ENCODE assay signal across 12 cellular contexts in the genomic region with DNA sequence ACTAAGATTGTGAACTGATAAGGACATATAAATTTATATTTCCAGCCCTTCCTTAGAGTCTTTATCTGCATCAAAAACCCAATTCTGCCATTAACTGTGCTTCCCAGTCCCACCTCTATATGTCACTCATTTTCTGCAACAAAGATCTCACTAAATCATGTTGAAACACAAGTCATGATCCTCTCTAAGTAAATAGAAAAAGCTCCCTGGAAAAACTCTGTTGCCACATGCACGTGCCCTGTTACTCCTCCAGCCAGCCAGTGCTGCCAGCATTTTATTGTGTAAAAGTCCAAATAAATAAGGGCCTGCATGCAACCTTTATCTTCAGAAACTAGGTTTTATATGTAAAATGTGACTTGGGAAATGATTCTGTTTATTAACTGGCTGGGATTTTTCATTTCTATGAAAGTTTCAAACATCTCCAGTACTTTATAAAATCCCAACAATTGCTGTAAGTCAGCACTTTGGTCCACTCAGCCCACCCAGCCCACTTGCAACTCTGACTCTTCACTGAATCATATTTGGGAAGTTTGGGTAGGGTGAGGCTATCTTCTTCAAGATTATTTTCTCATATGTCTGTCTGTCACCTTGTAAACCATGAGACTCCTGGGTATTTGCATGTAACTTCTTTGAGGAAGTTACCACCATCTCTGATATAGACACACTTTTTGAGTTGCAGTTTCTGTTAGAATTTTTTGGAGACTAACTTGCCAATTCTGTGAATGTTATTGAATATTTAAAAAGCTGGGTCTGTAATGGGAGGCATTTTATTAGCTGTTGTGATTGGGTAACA. TPM values are rescaled to one million over a fixed set of nuclear protein-coding genes. Genes with fewer than 3 reads are reported as not detected.
DNase-seq lines count a peak whose midpoint lies in the region; ATAC-seq and TF ChIP-seq lines count a peak whose summit lies in the region.
"Had no signal": no experiment of that assay in that cellular context is flagged by ENCODE, and none has a peak within 500 bp of the region (broad histone marks: within the 10 kb centered on the region; RNA-seq: fewer than 3 reads in every experiment).

No MANE protein-coding gene starts in this region.

- no peak overlapping the region for H3K27ac Mint-ChIP-seq in nephron progenitor cell
- H3K27ac Mint-ChIP-seq: activated CD4-positive, alpha-beta T cell treated with anti-CD3 and anti-CD28 coated beads, Interleukin-2, amount 10 ng/mL, durations not matched to agents 7 days and 5 days; CD4-positive, alpha-beta T cell had no signal

- peak; percentile 85 for ATAC-seq in HG02623 (IDR thresholded peaks at IDR 0.05; ENCODE audit: unreplicated experiment)
- peak; percentile 61 for ATAC-seq in HG03469 (IDR thresholded peaks at IDR 0.05; ENCODE audit: unreplicated experiment)

- H3K4me2 ChIP-seq in PC-9, result no peak overlapping the region

- H3K36me3 ChIP-seq in PC-9 (ENCODE audit: low read depth), result no peaks in the 10 kb centered on the region

- peaks cover 14% of the 10 kb centered on the region for H3K36me3 Mint-ChIP-seq in nephron progenitor cell (ENCODE audit: low read depth)

- no peak overlapping the region for H2AFZ ChIP-seq in PC-9

- no peak overlapping the region for H3K4me3 ChIP-seq in PC-9
- H3K4me3 ChIP-seq: stomach had no signal

- H3F3A ChIP-seq in PC-9 (ENCODE audit: insufficient read depth, low read depth), result no peaks in the 10 kb centered on the region

- no peaks in the 10 kb centered on the region for H3K27me3 ChIP-seq in PC-9 (ENCODE audit: insufficient read depth, low read depth)
- H3K27me3 ChIP-seq: stomach had no signal

- intact Hi-C loops in PC-9 (cut with micrococcal nuclease; ENCODE audit: unreplicated experiment), result no loop called here

- H3K4me1 Mint-ChIP-seq in nephron progenitor cell, result no peaks in the 10 kb centered on the region
- H3K4me1 Mint-ChIP-seq: activated CD4-positive, alpha-beta T cell treated with anti-CD3 and anti-CD28 coated beads, Interleukin-2, amount 10 ng/mL, durations not matched to agents 7 days and 5 days had no signal

- H3K4me1 ChIP-seq in PC-9 (replicated peaks; ENCODE audit: insufficient read depth), result no peaks in the 10 kb centered on the region
- H3K4me1 ChIP-seq: stomach had no signal

- peak; percentile 4 for DNase-seq in GM19240 (ENCODE audit: insufficient read length, low spot score)
- peak; percentile 16 for DNase-seq in superior temporal gyrus (ENCODE audit: extremely low spot score)
- DNase-seq in PC-9, result no peak
- no peak for DNase-seq in nephron progenitor cell
- no peak for DNase-seq in SW480 (ENCODE audit: low spot score)
- DNase-seq: activated CD4-positive, alpha-beta T cell treated with anti-CD3 and anti-CD28 coated beads, Interleukin-2, amount 10 ng/mL, durations not matched to agents 7 days and 5 days; CD4-positive, alpha-beta T cell; NCI-H187; NK-92 treated with Interleukin-12 subunit alpha and Interleukin-12 subunit beta, amount 100 ng/mL, for 24 hours; stomach had no signal

- no peaks in the 10 kb centered on the region for H3K9me2 ChIP-seq in PC-9 (ENCODE audit: insufficient read depth)

- H3K9me3 Mint-ChIP-seq in nephron progenitor cell, result no peaks in the 10 kb centered on the region
- H3K9me3 Mint-ChIP-seq: activated CD4-positive, alpha-beta T cell treated with anti-CD3 and anti-CD28 coated beads, Interleukin-2, amount 10 ng/mL, durations not matched to agents 7 days and 5 days; CD4-positive, alpha-beta T cell had no signal

- H3K4me3 Mint-ChIP-seq in nephron progenitor cell, result no peak overlapping the region
- H3K4me3 Mint-ChIP-seq: activated CD4-positive, alpha-beta T cell treated with anti-CD3 and anti-CD28 coated beads, Interleukin-2, amount 10 ng/mL, durations not matched to agents 7 days and 5 days; CD4-positive, alpha-beta T cell had no signal

- H3K27ac ChIP-seq in PC-9, result no peak overlapping the region
- H3K27ac ChIP-seq: stomach had no signal

- no peaks in the 10 kb centered on the region for H3K9me3 ChIP-seq in PC-9 (ENCODE audit: insufficient read depth, low read depth)
- H3K9me3 ChIP-seq: stomach had no signal

- POLR2A ChIA-PET in PC-9 (lab: Charles Lee; ENCODE audit: unreplicated experiment), result no interaction called here

- no TSS peak for BruUV-seq in PC-9 (replicated peaks; lab: Mats Ljungman, UMichigan)

- no peaks in the 10 kb centered on the region for H3K79me2 ChIP-seq in PC-9 (ENCODE audit: low read depth)

- H4K20me1 ChIP-seq in PC-9 (ENCODE audit: insufficient read depth), result no peaks in the 10 kb centered on the region

- TF ChIP-seq CTCF in PC-9 (conservative IDR thresholded peaks at IDR 0.05), result no peak
- no peak for TF ChIP-seq CTCF in nephron progenitor cell (IDR thresholded peaks at IDR 0.05)

- CTCF ChIA-PET in PC-9 (lab: Charles Lee), result no interaction called here

- peaks cover 3% of the 10 kb centered on the region for H3K27me3 Mint-ChIP-seq in nephron progenitor cell (ENCODE audit: low read depth, poor library complexity)
- H3K27me3 Mint-ChIP-seq: activated CD4-positive, alpha-beta T cell treated with anti-CD3 and anti-CD28 coated beads, Interleukin-2, amount 10 ng/mL, durations not matched to agents 7 days and 5 days had no signal

RNA-seq across cellular contexts. Expression of gene SMARCA5, which starts 40.0 kb away (rescaled TPM):
- total RNA-seq in PC-9 (2021), result 34.4 and 40.5 TPM in 2 replicates

Comparison
In these comparisons a context has a peak if more than half of its experiments do, and no peak if none do; other contexts are left out.
1. DNase-seq: peak in GM19240 (single experiment) and superior temporal gyrus (single experiment); none in PC-9 (0 of 2), nephron progenitor cell (single experiment) and SW480 (single experiment).